Comparison of ENCODE assay signal across 1 cellular context in the genomic region with DNA sequence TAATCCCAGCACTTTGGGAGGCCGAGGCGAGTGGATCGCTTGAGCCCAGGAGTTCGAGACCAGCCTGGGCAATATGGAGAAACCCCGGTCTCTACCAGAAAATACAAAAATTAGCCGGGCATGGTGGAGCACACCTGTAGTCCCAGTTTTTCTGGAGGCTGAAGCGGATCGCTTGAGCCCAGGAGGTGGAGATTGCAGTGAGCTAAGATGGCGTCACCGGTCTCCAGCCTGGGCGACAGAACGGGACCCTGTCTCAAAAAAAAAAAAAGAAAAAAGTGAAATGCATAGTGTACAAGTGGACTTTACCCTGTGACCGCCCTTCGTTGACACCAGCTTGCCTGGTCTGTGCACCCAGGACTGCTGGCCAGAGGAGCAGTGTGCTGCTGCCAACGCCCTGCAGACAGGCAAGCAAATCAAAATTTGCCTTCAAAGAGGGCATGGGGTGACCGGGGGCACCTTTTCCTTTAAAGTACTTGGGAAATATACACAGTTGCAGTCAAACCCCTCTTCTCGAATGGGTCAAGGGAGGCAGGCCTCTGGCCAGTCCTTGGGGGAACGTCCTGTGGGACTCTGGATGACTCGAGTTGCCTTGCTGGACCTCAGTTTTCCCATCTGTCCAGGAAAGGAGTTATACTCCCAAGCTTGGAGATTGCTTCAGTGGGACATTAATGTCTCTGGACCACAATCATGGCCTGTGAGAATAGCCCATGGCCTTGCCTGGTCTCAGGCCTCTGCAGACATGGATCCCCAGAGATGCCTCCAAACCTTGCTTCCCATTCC.
A peak's percentile ranks its signal among the peaks of the same experiment; 100 is the strongest.
TF ChIP-seq lines count a peak whose summit lies in the region.

No MANE protein-coding gene starts in this region.

TF ChIP-seq in K562, 482 proteins besides CTCF, POLR2A, EP300 and RAD21 (continued from another document):
- TF ChIP-seq, protein P1, sequence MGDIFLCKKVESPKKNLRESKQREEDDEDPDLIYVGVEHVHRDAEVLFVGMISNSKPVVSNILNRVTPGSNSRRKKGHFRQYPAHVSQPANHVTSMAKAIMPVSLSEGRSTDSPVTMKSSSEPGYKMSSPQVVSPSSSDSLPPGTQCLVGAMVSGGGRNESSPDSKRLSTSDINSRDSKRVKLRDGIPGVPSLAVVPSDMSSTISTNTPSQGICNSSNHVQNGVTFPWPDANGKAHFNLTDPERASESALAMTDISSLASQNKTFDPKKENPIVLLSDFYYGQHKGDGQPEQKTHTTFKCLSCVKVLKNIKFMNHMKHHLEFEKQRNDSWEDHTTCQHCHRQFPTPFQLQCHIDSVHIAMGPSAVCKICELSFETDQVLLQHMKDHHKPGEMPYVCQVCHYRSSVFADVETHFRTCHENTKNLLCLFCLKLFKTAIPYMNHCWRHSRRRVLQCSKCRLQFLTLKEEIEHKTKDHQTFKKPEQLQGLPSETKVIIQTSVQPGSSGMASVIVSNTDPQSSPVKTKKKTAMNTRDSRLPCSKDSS (IDR thresholded peaks at IDR 0.05; ENCODE audit: low read depth, partially characterized antibody) = no peak
- TF ChIP-seq, protein P2, sequence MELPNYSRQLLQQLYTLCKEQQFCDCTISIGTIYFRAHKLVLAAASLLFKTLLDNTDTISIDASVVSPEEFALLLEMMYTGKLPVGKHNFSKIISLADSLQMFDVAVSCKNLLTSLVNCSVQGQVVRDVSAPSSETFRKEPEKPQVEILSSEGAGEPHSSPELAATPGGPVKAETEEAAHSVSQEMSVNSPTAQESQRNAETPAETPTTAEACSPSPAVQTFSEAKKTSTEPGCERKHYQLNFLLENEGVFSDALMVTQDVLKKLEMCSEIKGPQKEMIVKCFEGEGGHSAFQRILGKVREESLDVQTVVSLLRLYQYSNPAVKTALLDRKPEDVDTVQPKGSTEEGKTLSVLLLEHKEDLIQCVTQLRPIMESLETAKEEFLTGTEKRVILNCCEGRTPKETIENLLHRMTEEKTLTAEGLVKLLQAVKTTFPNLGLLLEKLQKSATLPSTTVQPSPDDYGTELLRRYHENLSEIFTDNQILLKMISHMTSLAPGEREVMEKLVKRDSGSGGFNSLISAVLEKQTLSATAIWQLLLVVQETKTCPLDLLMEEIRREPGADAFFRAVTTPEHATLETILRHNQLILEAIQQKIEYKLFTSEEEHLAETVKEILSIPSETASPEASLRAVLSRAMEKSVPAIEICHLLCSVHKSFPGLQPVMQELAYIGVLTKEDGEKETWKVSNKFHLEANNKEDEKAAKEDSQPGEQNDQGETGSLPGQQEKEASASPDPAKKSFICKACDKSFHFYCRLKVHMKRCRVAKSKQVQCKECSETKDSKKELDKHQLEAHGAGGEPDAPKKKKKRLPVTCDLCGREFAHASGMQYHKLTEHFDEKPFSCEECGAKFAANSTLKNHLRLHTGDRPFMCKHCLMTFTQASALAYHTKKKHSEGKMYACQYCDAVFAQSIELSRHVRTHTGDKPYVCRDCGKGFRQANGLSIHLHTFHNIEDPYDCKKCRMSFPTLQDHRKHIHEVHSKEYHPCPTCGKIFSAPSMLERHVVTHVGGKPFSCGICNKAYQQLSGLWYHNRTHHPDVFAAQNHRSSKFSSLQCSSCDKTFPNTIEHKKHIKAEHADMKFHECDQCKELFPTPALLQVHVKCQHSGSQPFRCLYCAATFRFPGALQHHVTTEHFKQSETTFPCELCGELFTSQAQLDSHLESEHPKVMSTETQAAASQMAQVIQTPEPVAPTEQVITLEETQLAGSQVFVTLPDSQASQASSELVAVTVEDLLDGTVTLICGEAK (IDR thresholded peaks at IDR 0.05) = peak; percentile 43; the same call in 1 of the 2 replicates
- TF ChIP-seq, protein P2 (CRISPR knock-in tag; IDR thresholded peaks at IDR 0.05) = no peak
- no peak for TF ChIP-seq TCF7 (IDR thresholded peaks at IDR 0.05; ENCODE audit: borderline replicate concordance)
- TF ChIP-seq KLF1 (tag; IDR thresholded peaks at IDR 0.05) = 0 out of 2 replicates have a peak, but pooled peaks have one; percentile 23
- TF ChIP-seq ARID2 (IDR thresholded peaks at IDR 0.05) = peak; percentile 5; the same call in 1 of the 2 replicates
- TF ChIP-seq ARNT (IDR thresholded peaks at IDR 0.05) = 0 out of 4 replicates have a peak, but pooled peaks of 1 of the 2 experiments have one; percentile 16
- TF ChIP-seq NR2C2 (CRISPR knock-in tag; IDR thresholded peaks at IDR 0.05) = no peak
- peak; percentile 87 for TF ChIP-seq NR2C2 (tag; IDR thresholded peaks at IDR 0.05)
- TF ChIP-seq YY1 (IDR thresholded peaks at IDR 0.05; ENCODE audit: borderline replicate concordance in 1 of 3, control insufficient read depth in 1 of 3, extremely low read depth in 1 of 3, insufficient read depth in 3 of 3, insufficient read length in 1 of 3, insufficient replicate concordance in 2 of 3, low read depth in 1 of 3, low read length in 2 of 3) = peak; percentile 40 to 81 (median 56)
- TF ChIP-seq GABPA (tag; conservative IDR thresholded peaks at IDR 0.05; ENCODE audit: low read depth) = peak; percentile 61; the same call in 1 of the 2 replicates
- 0 out of 4 replicates have a peak, but pooled peaks of 1 of the 2 experiments have one; percentile 27 for TF ChIP-seq SRF (CRISPR knock-in tag; IDR thresholded peaks at IDR 0.05)
- peak; percentile 52; the same call in 1 of the 2 replicates for TF ChIP-seq NFRKB (IDR thresholded peaks at IDR 0.05; ENCODE audit: low read depth)
- no peak for TF ChIP-seq CCNT2 (IDR thresholded peaks at IDR 0.05; ENCODE audit: borderline replicate concordance, extremely low read depth, insufficient read length, low read depth, low read length)
- TF ChIP-seq, protein P3, sequence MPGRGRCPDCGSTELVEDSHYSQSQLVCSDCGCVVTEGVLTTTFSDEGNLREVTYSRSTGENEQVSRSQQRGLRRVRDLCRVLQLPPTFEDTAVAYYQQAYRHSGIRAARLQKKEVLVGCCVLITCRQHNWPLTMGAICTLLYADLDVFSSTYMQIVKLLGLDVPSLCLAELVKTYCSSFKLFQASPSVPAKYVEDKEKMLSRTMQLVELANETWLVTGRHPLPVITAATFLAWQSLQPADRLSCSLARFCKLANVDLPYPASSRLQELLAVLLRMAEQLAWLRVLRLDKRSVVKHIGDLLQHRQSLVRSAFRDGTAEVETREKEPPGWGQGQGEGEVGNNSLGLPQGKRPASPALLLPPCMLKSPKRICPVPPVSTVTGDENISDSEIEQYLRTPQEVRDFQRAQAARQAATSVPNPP (IDR thresholded peaks at IDR 0.05; ENCODE audit: borderline replicate concordance, insufficient read depth, insufficient read length) = no peak
